Comparison of ENCODE assay signal across 35 cellular contexts in genomic region chrX:132860200-132860599, GRCh38.
"Had no signal": no experiment of that assay in that cellular context is flagged by ENCODE, and none has a peak within 500 bp of the region (broad histone marks: within the 10 kb centered on the region; RNA-seq: fewer than 3 reads in every experiment).

No MANE protein-coding gene starts in this region.

- H3K27me3 ChIP-seq: ascending aorta, cardiac muscle cell had no signal

- H3K4me1 Mint-ChIP-seq: activated B cell treated with CpG ODN at 0.5 μM for 24 hours; activated naive CD4-positive, alpha-beta T cell treated with anti-CD3 and anti-CD28 coated beads, Interleukin-2, amount 50 U/mL, for 24 hours had no signal

- DNase-seq: activated B cell treated with CpG ODN at 0.5 μM for 24 hours; activated CD4-positive, alpha-beta T cell treated with anti-CD3 and anti-CD28 coated beads for 4 hours; activated CD4-positive, alpha-beta T cell treated with anti-CD3 and anti-CD28 coated beads, Interleukin-2, amount 10 ng/mL, durations not matched to agents 24 days and 14 days; activated CD4-positive, alpha-beta T cell treated with anti-CD3 and anti-CD28 coated beads, Interleukin-2, amount 50 U/mL, for 1 hour; activated CD4-positive, alpha-beta T cell treated with anti-CD3 and anti-CD28 coated beads, Interleukin-2, amount 50 U/mL, for 4 hours; activated CD4-positive, CD25-positive, alpha-beta regulatory T cell treated with anti-CD3 and anti-CD28 coated beads, Interleukin-2, amount 50 U/mL, for 72 hours; activated CD8-positive, alpha-beta memory T cell treated with anti-CD3 and anti-CD28 coated beads, Interleukin-2, amount 50 U/mL, for 4 hours; activated CD8-positive, alpha-beta T cell treated with anti-CD3 and anti-CD28 coated beads for 36 hours; activated effector memory CD4-positive, alpha-beta T cell treated with Interleukin-2 at 50 U/mL for 16 hours; activated gamma-delta T cell; activated naive CD4-positive, alpha-beta T cell treated with anti-CD3 and anti-CD28 coated beads, Interleukin-2, amount 10 ng/mL, durations not matched to agents 7 days and 5 days; activated naive CD4-positive, alpha-beta T cell treated with Interleukin-2 at 50 U/mL for 16 hours; activated naive CD8-positive, alpha-beta T cell treated with anti-CD3 and anti-CD28 coated beads, Interleukin-2, amount 10 ng/mL, durations not matched to agents 7 days and 5 days; activated naive CD8-positive, alpha-beta T cell treated with anti-CD3 and anti-CD28 coated beads, Interleukin-2, amount 50 U/mL, for 24 hours; activated T-cell treated with anti-CD3 and anti-CD28 coated beads for 4 hours; activated T-cell treated with anti-CD3 and anti-CD28 coated beads, Interleukin-2, amount 50 U/mL, for 1 hour; activated T-cell treated with anti-CD3 and anti-CD28 coated beads, Interleukin-2, amount 50 U/mL, for 4 hours; activated T-cell treated with anti-CD3 and anti-CD28 coated beads, Interleukin-2, amount 50 U/mL, for 72 hours; amygdala; anterior cingulate cortex; caudate nucleus; cerebellar nuclear complex; T-helper 2 cell; T-helper 9 cell had no signal

- H3K4me3 ChIP-seq: ascending aorta, cardiac muscle cell had no signal

- H3K36me3 Mint-ChIP-seq: activated naive CD4-positive, alpha-beta T cell treated with anti-CD3 and anti-CD28 coated beads, Interleukin-2, amount 50 U/mL, for 24 hours; activated naive CD8-positive, alpha-beta T cell had no signal

- ATAC-seq: activated CD8-positive, alpha-beta T cell treated with anti-CD3 and anti-CD28 coated beads for 36 hours; activated naive CD8-positive, alpha-beta T cell treated with anti-CD3 and anti-CD28 coated beads, Interleukin-2, amount 50 U/mL, for 24 hours; activated T-cell treated with anti-CD3 and anti-CD28 coated beads, Interleukin-2, amount 50 U/mL, for 4 hours; activated T-cell treated with anti-CD3 and anti-CD28 coated beads, Interleukin-2, amount 50 U/mL, for 72 hours had no signal

- H3K36me3 ChIP-seq: ascending aorta, cardiac muscle cell had no signal

- H3K27ac Mint-ChIP-seq: activated B cell treated with CpG ODN at 0.5 μM for 24 hours; activated CD4-positive, alpha-beta T cell treated with anti-CD3 and anti-CD28 coated beads, Interleukin-2, amount 10 ng/mL, durations not matched to agents 24 days and 14 days; activated CD8-positive, alpha-beta T cell treated with anti-CD3 and anti-CD28 coated beads for 36 hours; activated naive CD4-positive, alpha-beta T cell treated with anti-CD3 and anti-CD28 coated beads, Interleukin-2, amount 10 ng/mL, durations not matched to agents 7 days and 5 days; activated naive CD4-positive, alpha-beta T cell treated with anti-CD3 and anti-CD28 coated beads, Interleukin-2, amount 50 U/mL, for 24 hours; activated naive CD8-positive, alpha-beta T cell; activated naive CD8-positive, alpha-beta T cell treated with anti-CD3 and anti-CD28 coated beads, Interleukin-2, amount 10 ng/mL, durations not matched to agents 7 days and 5 days; activated naive CD8-positive, alpha-beta T cell treated with anti-CD3 and anti-CD28 coated beads, Interleukin-2, amount 50 U/mL, for 24 hours; activated T-cell treated with anti-CD3 and anti-CD28 coated beads, Interleukin-2, amount 50 U/mL, for 72 hours; activated T-helper 2 cell treated with anti-CD3 and anti-CD28 coated beads, Interferon-gamma antibody, Interleukin-2, Interleukin-4, amounts not matched to agents 10 μg/mL and 5 μg/mL and 100 μg/mL, durations not matched to agents 14 hours and 24 hours and 36 hours; brain; T-helper 1 cell treated with Interleukin-12 subunit alpha and Interleukin-12 subunit beta and Interleukin-4 antibody, amounts not matched to agents 30 μg/mL and 1 μg/mL, for 36 hours; T-helper 2 cell treated with Interferon-gamma antibody and Interleukin-4, amounts not matched to agents 5 μg/mL and 100 μg/mL, for 36 hours had no signal

- H3K9me3 ChIP-seq: ascending aorta had no signal

- H3K4me3 Mint-ChIP-seq: activated B cell treated with CpG ODN at 0.5 μM for 24 hours; activated CD4-positive, alpha-beta T cell treated with anti-CD3 and anti-CD28 coated beads, Interleukin-2, amount 10 ng/mL, durations not matched to agents 24 days and 14 days; activated CD8-positive, alpha-beta T cell treated with anti-CD3 and anti-CD28 coated beads for 36 hours; activated naive CD4-positive, alpha-beta T cell treated with anti-CD3 and anti-CD28 coated beads, Interleukin-2, amount 10 ng/mL, durations not matched to agents 7 days and 5 days; activated naive CD4-positive, alpha-beta T cell treated with anti-CD3 and anti-CD28 coated beads, Interleukin-2, amount 50 U/mL, for 24 hours; activated naive CD8-positive, alpha-beta T cell; activated naive CD8-positive, alpha-beta T cell treated with anti-CD3 and anti-CD28 coated beads, Interleukin-2, amount 10 ng/mL, durations not matched to agents 7 days and 5 days; activated naive CD8-positive, alpha-beta T cell treated with anti-CD3 and anti-CD28 coated beads, Interleukin-2, amount 50 U/mL, for 24 hours; activated T-cell treated with anti-CD3 and anti-CD28 coated beads, Interleukin-2, amount 50 U/mL, for 4 hours; activated T-cell treated with anti-CD3 and anti-CD28 coated beads, Interleukin-2, amount 50 U/mL, for 72 hours; brain; central memory CD8-positive, alpha-beta T cell; T-helper 1 cell treated with Interleukin-12 subunit alpha and Interleukin-12 subunit beta and Interleukin-4 antibody, amounts not matched to agents 30 μg/mL and 1 μg/mL, for 36 hours; T-helper 2 cell treated with Interferon-gamma antibody and Interleukin-4, amounts not matched to agents 5 μg/mL and 100 μg/mL, for 36 hours had no signal

- H3K9me3 Mint-ChIP-seq: activated CD8-positive, alpha-beta T cell treated with anti-CD3 and anti-CD28 coated beads for 36 hours; activated naive CD4-positive, alpha-beta T cell treated with anti-CD3 and anti-CD28 coated beads, Interleukin-2, amount 50 U/mL, for 24 hours; activated T-cell treated with anti-CD3 and anti-CD28 coated beads, Interleukin-2, amount 50 U/mL, for 4 hours; central memory CD8-positive, alpha-beta T cell had no signal

- H3K27me3 Mint-ChIP-seq: activated B cell treated with CpG ODN at 0.5 μM for 24 hours; activated CD4-positive, alpha-beta T cell treated with anti-CD3 and anti-CD28 coated beads, Interleukin-2, amount 10 ng/mL, durations not matched to agents 24 days and 14 days; activated CD8-positive, alpha-beta T cell treated with anti-CD3 and anti-CD28 coated beads for 36 hours; activated naive CD4-positive, alpha-beta T cell treated with anti-CD3 and anti-CD28 coated beads, Interleukin-2, amount 10 ng/mL, durations not matched to agents 7 days and 5 days; activated naive CD4-positive, alpha-beta T cell treated with anti-CD3 and anti-CD28 coated beads, Interleukin-2, amount 50 U/mL, for 24 hours; activated naive CD8-positive, alpha-beta T cell; activated naive CD8-positive, alpha-beta T cell treated with anti-CD3 and anti-CD28 coated beads, Interleukin-2, amount 50 U/mL, for 24 hours; central memory CD8-positive, alpha-beta T cell had no signal

- H3K27ac ChIP-seq: ascending aorta, cardiac muscle cell, VCaP had no signal

- H3K4me1 ChIP-seq: ascending aorta had no signal

- FAIRE-seq: TTC549 had no signal
